Comparison of ENCODE assay signal across 15 cellular contexts in genomic region chr1:202086579-202087350, GRCh38. TPM values are rescaled to one million over a fixed set of nuclear protein-coding genes. Genes with fewer than 3 reads are reported as not detected.
A peak's percentile ranks its signal among the peaks of the same experiment; 100 is the strongest.
DNase-seq lines count a peak whose midpoint lies in the region; ATAC-seq, FAIRE-seq and TF ChIP-seq lines count a peak whose summit lies in the region.
"Had no signal": no experiment of that assay in that cellular context is flagged by ENCODE, and none has a peak within 500 bp of the region (broad histone marks: within the 10 kb centered on the region; RNA-seq: fewer than 3 reads in every experiment).

No MANE protein-coding gene starts in this region.

- H2BK20ac ChIP-seq in H1 (ENCODE audit: low read length) = peak overlapping the region; percentile 49; the same call in 1 of the 2 replicates

- POLR2A ChIA-PET in H1 (lab: Charles Lee; ENCODE audit: partially characterized antibody) = interaction anchor here (0.6 to 5.7 kb wide), 8 partner anchors 10 to 78 kb away, joined by 3 to 45 read pairs (median 4); partner anchors contain the start of gene ELF3

- H3K23me2 ChIP-seq in H1 (ENCODE audit: low read depth, low read length) = peaks cover 5% of the 10 kb centered on the region; the same call in 1 of the 2 replicates

- peak overlapping the region; percentile 84 for H3K18ac ChIP-seq in H1 (ENCODE audit: extremely low read depth, low read length)
- H3K18ac ChIP-seq in neuronal stem cell (ENCODE audit: low read length) = peak overlapping the region; percentile 45

- H2BK12ac ChIP-seq in H1 (ENCODE audit: low read depth, low read length) (peak overlapping the region; percentile 99), neuronal stem cell (ENCODE audit: low read length) (no peak overlapping the region)

- no peaks in the 10 kb centered on the region for H4K20me1 ChIP-seq in H1 (replicated peaks in 1 of 2; ENCODE audit: control insufficient read depth in 1 of 2, insufficient read depth in 2 of 2, low read length in 2 of 2)

- H4K8ac ChIP-seq in H1 (ENCODE audit: extremely low read depth, insufficient read depth, low read length) = no peak overlapping the region
- no peak overlapping the region for H4K8ac ChIP-seq in neuronal stem cell (ENCODE audit: low read depth, low read length)

- TF ChIP-seq EP300 in H1 (IDR thresholded peaks at IDR 0.05; ENCODE audit: borderline replicate concordance in 1 of 2, low read depth in 2 of 2, low read length in 2 of 2) = no peak

- H3K9ac ChIP-seq in H1 (replicated peaks in 1 of 4; ENCODE audit: extremely low read depth in 1 of 4, low read depth in 3 of 4, low read length in 3 of 4) (peak overlapping the region in 2 of 4 experiments; percentile 16 to 26; a peak in 4 of 7 replicates), neuronal stem cell (ENCODE audit: low read depth, low read length, poor library complexity) (no peak overlapping the region)

- no peaks in the 10 kb centered on the region for H3K79me1 ChIP-seq in H1 (ENCODE audit: low read depth, low read length)
- H3K79me1 ChIP-seq in neuronal stem cell (ENCODE audit: low read depth, low read length) = no peaks in the 10 kb centered on the region

- H2AFZ ChIP-seq in H1 (ENCODE audit: low read length) (no peak overlapping the region), neuronal stem cell (ENCODE audit: low read length) (peak overlapping the region; percentile 55)

- H3K4me1 ChIP-seq in H1 (replicated peaks in 1 of 4; ENCODE audit: control insufficient read depth in 3 of 4, insufficient read depth in 4 of 4, low read length in 3 of 4) (peaks cover 17 to 29% (median 20%) of the 10 kb centered on the region in 4 experiments), neuronal stem cell (ENCODE audit: control insufficient read depth in 2 of 2, insufficient read depth in 1 of 2, low read depth in 1 of 2, low read length in 2 of 2) (peaks cover 16 to 28% of the 10 kb centered on the region in 2 donors)

- peak overlapping the region; percentile 21 for H2BK120ac ChIP-seq in H1 (replicated peaks; ENCODE audit: low read depth, low read length)
- H2BK120ac ChIP-seq in neuronal stem cell (ENCODE audit: low read depth, low read length) = no peak overlapping the region

- H3K27me3 ChIP-seq in H1 (replicated peaks in 1 of 4; ENCODE audit: control insufficient read depth in 3 of 4, extremely low read depth in 1 of 4, insufficient read depth in 3 of 4, low read length in 3 of 4) (no peaks in the 10 kb centered on the region), neuronal stem cell (ENCODE audit: control insufficient read depth in 3 of 3, insufficient read depth in 3 of 3, low read depth in 1 of 3, low read length in 3 of 3) (peaks cover 0 to 14% (median 0%) of the 10 kb centered on the region in 3 experiments)
- H3K27me3 ChIP-seq: heart right ventricle had no signal

- no peak for FAIRE-seq in H1 (lab: Jason Lieb, UNC)

- peak overlapping the region; percentile 86 for H4K91ac ChIP-seq in H1 (replicated peaks; ENCODE audit: insufficient read length, low read length)
- no peak overlapping the region for H4K91ac ChIP-seq in neuronal stem cell (ENCODE audit: low read depth, low read length, poor library complexity)

- no peak overlapping the region for H3K14ac ChIP-seq in H1 (ENCODE audit: insufficient read length)
- no peak overlapping the region for H3K14ac ChIP-seq in neuronal stem cell (ENCODE audit: low read length)

- H3K4me2 ChIP-seq in H1 (ENCODE audit: insufficient read depth in 1 of 2, low read depth in 2 of 2, low read length in 2 of 2) (peak overlapping the region; percentile 52 to 54), neuronal stem cell (ENCODE audit: insufficient read depth, low read length, poor library complexity, severe bottlenecking) (no peak overlapping the region)

- TF ChIP-seq RAD21 in H1 (IDR thresholded peaks at IDR 0.05 in 1 of 2, conservative IDR thresholded peaks at IDR 0.05 in 1 of 2; ENCODE audit: low read depth in 2 of 2, low read length in 2 of 2) = no peak

- H3K56ac ChIP-seq in H1 (replicated peaks; ENCODE audit: insufficient read length, low read depth, low read length) = no peak overlapping the region

- H3K79me2 ChIP-seq in H1 (ENCODE audit: control insufficient read depth in 1 of 2, insufficient read depth in 2 of 2, low read length in 2 of 2) = no peaks in the 10 kb centered on the region

- H3K27ac ChIP-seq in H1 (ENCODE audit: low read depth, low read length) (peak overlapping the region; percentile 68; the same call in 1 of the 2 replicates), neuronal stem cell (replicated peaks; ENCODE audit: low read length) (no peak overlapping the region)

- H4K5ac ChIP-seq in H1 (ENCODE audit: insufficient read length, low read depth, low read length) = peak overlapping the region; percentile 52

- TF ChIP-seq CTCF in H1 (IDR thresholded peaks at IDR 0.05; ENCODE audit: control extremely low read depth in 1 of 3, insufficient read depth in 1 of 3, low read depth in 1 of 3, low read length in 3 of 3) = no peak

- DNase-seq in DMS53 (lab: John Stamatoyannopoulos, UW) = peak; percentile 93
- DNase-seq in NCI-H1092 (lab: John Stamatoyannopoulos, UW) = peak; percentile 75
- DNase-seq in H1 (ENCODE audit: low read depth in 1 of 2, low spot score in 2 of 2) = no peak
- no peak for DNase-seq in neuronal stem cell (ENCODE audit: low spot score)
- DNase-seq in stimulated activated naive CD4-positive, alpha-beta T cell treated with Interleukin-2 at 50 U/mL for 16 hours (lab: John Stamatoyannopoulos, UW) = no peak
- DNase-seq in left lobe of liver (ENCODE audit: low spot score) = no peak
- no peak for DNase-seq in hippocampal formation (lab: John Stamatoyannopoulos, UW)
- DNase-seq: activated CD4-positive, alpha-beta T cell treated with anti-CD3 and anti-CD28 coated beads, Interleukin-2, amount 50 U/mL, for 48 hours; activated naive CD4-positive, alpha-beta T cell treated with anti-CD3 and anti-CD28 coated beads, Interleukin-2, amount 50 U/mL, for 16 hours; natural killer cell; NCI-H2171 treated with DMSO at 0.1 percent for 48 hours; stimulated activated CD4-positive, alpha-beta T cell treated with anti-CD3 and anti-CD28 coated beads, Interleukin-1b, Interleukin-23, amount 100 ng/mL, for 48 hours had no signal

- H2AK5ac ChIP-seq in H1 (ENCODE audit: low read depth, low read length) (0 out of 2 replicates have a peak overlapping the region, but pooled peaks have one; percentile 47), neuronal stem cell (ENCODE audit: low read depth, low read length) (peak overlapping the region; percentile 72)

- peak overlapping the region; percentile 84; the same call in 1 of the 2 replicates for H2BK5ac ChIP-seq in H1 (ENCODE audit: low read depth, low read length)
- H2BK5ac ChIP-seq in neuronal stem cell (ENCODE audit: low read length) = no peak overlapping the region

- no peaks in the 10 kb centered on the region for H3K9me3 ChIP-seq in H1 (ENCODE audit: insufficient read depth in 2 of 2, low read depth in 1 of 2, low read length in 1 of 2)
- H3K9me3 ChIP-seq in neuronal stem cell (replicated peaks in 1 of 2; ENCODE audit: control insufficient read depth in 2 of 2, insufficient read depth in 1 of 2, low read depth in 1 of 2, low read length in 2 of 2) = no peaks in the 10 kb centered on the region
- H3K9me3 ChIP-seq: heart right ventricle had no signal

- H3K4ac ChIP-seq in H1 (replicated peaks; ENCODE audit: insufficient read length, low read depth, low read length) (peak overlapping the region; percentile 62), neuronal stem cell (ENCODE audit: low read length) (no peak overlapping the region)

- H3K23ac ChIP-seq in H1 (ENCODE audit: insufficient read length) = no peak overlapping the region
- no peak overlapping the region for H3K23ac ChIP-seq in neuronal stem cell (ENCODE audit: low read depth, low read length, poor library complexity)

- TF ChIP-seq POLR2A in H1 (IDR thresholded peaks at IDR 0.05; ENCODE audit: control extremely low read depth in 1 of 2, low read depth in 2 of 2, low read length in 2 of 2) = peak in 1 of 2 experiments; percentile 29; a peak in 1 of 3 replicates

- H3K36me3 ChIP-seq in H1 (ENCODE audit: control insufficient read depth in 2 of 4, insufficient read depth in 4 of 4, low read length in 3 of 4) = no peaks in the 10 kb centered on the region
- no peaks in the 10 kb centered on the region for H3K36me3 ChIP-seq in neuronal stem cell (replicated peaks in 1 of 2; ENCODE audit: control insufficient read depth in 2 of 2, insufficient read depth in 2 of 2, low read length in 2 of 2)
- H3K36me3 ChIP-seq: heart right ventricle had no signal

- 53% methylated on average over 7 of the region's 7 CpGs; no CpG with 5 or more reads in 1 of the 2 experiments for WGBS in H1 (ENCODE audit: extremely low coverage in 1 of 2, insufficient coverage in 1 of 2, insufficient read length in 1 of 2, insufficient replicate concordance in 2 of 2, low coverage in 1 of 2, low lambda C conversion rate in 2 of 2, missing lambda C conversion rate in 1 of 2), 2 experiments
- no CpG with 5 or more reads among the region's 7 CpGs for WGBS in neuronal stem cell (ENCODE audit: extremely low coverage in 2 of 2, insufficient read length in 2 of 2, insufficient replicate concordance in 1 of 2), 2 donors

- no peak for ATAC-seq in HG03045 (IDR thresholded peaks at IDR 0.05; ENCODE audit: unreplicated experiment)
- ATAC-seq in left lobe of liver = no peak
- ATAC-seq: natural killer cell had no signal

- H2BK15ac ChIP-seq in H1 (ENCODE audit: low read length) (no peak overlapping the region), neuronal stem cell (ENCODE audit: low read length) (peak overlapping the region; percentile 43)

- CTCF ChIA-PET in H1 (lab: Charles Lee; ENCODE audit: partially characterized antibody) = interaction anchor here (0.6 to 3.0 kb wide), 12 partner anchors 14 to 365 kb away, joined by 3 to 11 read pairs (median 5); partner anchors contain the start of gene ELF3

- H3K4me3 ChIP-seq in H1 (ENCODE audit: extremely low read depth in 1 of 4, insufficient read depth in 2 of 4, low read depth in 3 of 4, low read length in 4 of 4) (peak overlapping the region in 2 of 4 experiments; percentile 4 to 35; a peak in 2 of 8 replicates), neuronal stem cell (ENCODE audit: low read length in 2 of 2) (no peak overlapping the region)
- H3K4me3 ChIP-seq: heart right ventricle had no signal

RNA-seq across cellular contexts. Expression of gene GPR37L1, which starts 36.0 kb away (rescaled TPM):
- 0.08 and 0.13 TPM in 2 replicates for total RNA-seq in H1 (2021; fragmentation: NEBNext Ultra II Directional; extraction: Animal tissue kit (Norgen Biotek cat#: 25700))
- 0.23 and 0.25 TPM in 2 replicates for polyA plus RNA-seq in H1 (2011; rRNA removed)
- polyA plus RNA-seq in H1 (2011; cell fraction: cytosol; rRNA removed) = 0.16 TPM
- polyA plus RNA-seq in H1 (2011; cell fraction: nucleus; rRNA removed) = 0.17 TPM
- polyA plus RNA-seq in H1 (2012, experiment 1 of 2) = 0.18 to 0.20 TPM (median 0.20 TPM) in 4 replicates
- polyA plus RNA-seq in H1 (2012, experiment 2 of 2) = 0.09 TPM
- polyA plus RNA-seq in H1 (2013, experiment 1 of 2) = 0.10 TPM
- polyA plus RNA-seq in H1 (2013, experiment 2 of 2) = 0.15 TPM
- polyA minus RNA-seq in H1 (2011; rRNA and poly(A)+ RNA removed) = 0.13 and 0.22 TPM in 2 replicates
- polyA minus RNA-seq in H1 (2011; cell fraction: cytosol; rRNA and poly(A)+ RNA removed) = not detected
- 0.50 TPM for polyA minus RNA-seq in H1 (2011; cell fraction: nucleus; rRNA and poly(A)+ RNA removed)
- polyA plus RNA-seq in neuronal stem cell (2013, experiment 1 of 2) = 0.06 TPM
- 0.08 TPM for polyA plus RNA-seq in neuronal stem cell (2013, experiment 2 of 2)
- total RNA-seq in left lobe of liver = not detected
- total RNA-seq: dermis microvascular lymphatic vessel endothelial cell, natural killer cell had no signal

RNA-seq across cellular contexts. Expression of gene ARL8A, which starts 57.8 kb away (rescaled TPM):
- 58.7 and 59.0 TPM in 2 replicates for total RNA-seq in H1 (2021; fragmentation: NEBNext Ultra II Directional; extraction: Animal tissue kit (Norgen Biotek cat#: 25700))
- polyA plus RNA-seq in H1 (2011; rRNA removed) = 40.3 and 41.7 TPM in 2 replicates
- polyA plus RNA-seq in H1 (2011; cell fraction: cytosol; rRNA removed) = 39.3 TPM
- polyA plus RNA-seq in H1 (2011; cell fraction: nucleus; rRNA removed) = 35.6 TPM
- 35.1 to 57.5 TPM (median 42.3 TPM) in 4 replicates for polyA plus RNA-seq in H1 (2012, experiment 1 of 2)
- polyA plus RNA-seq in H1 (2012, experiment 2 of 2) = 35.7 TPM
- 26.4 TPM for polyA plus RNA-seq in H1 (2013, experiment 1 of 2)
- 26.9 TPM for polyA plus RNA-seq in H1 (2013, experiment 2 of 2)
- polyA minus RNA-seq in H1 (2011; rRNA and poly(A)+ RNA removed) = 20.7 and 22.3 TPM in 2 replicates
- polyA minus RNA-seq in H1 (2011; cell fraction: cytosol; rRNA and poly(A)+ RNA removed) = 23.3 TPM
- polyA minus RNA-seq in H1 (2011; cell fraction: nucleus; rRNA and poly(A)+ RNA removed) = 16.2 TPM
- 33.4 TPM for polyA plus RNA-seq in neuronal stem cell (2013, experiment 1 of 2)
- 32.1 TPM for polyA plus RNA-seq in neuronal stem cell (2013, experiment 2 of 2)
- 34.6 TPM for total RNA-seq in left lobe of liver

Comparison
In these comparisons a context has a peak if more than half of its experiments do, and no peak if none do; other contexts are left out.
1. DNase-seq: peak in DMS53 (single experiment) and NCI-H1092 (single experiment); none in H1 (0 of 2), neuronal stem cell (single experiment), stimulated activated naive CD4-positive, alpha-beta T cell treated with Interleukin-2 at 50 U/mL for 16 hours (single experiment), left lobe of liver (single experiment) and hippocampal formation (0 of 2).